In genomic region chr5:122403965-122404364, GRCh38 we compare ENCODE assay signal across 29 cellular contexts.
DNase-seq lines count a peak whose midpoint lies in the region; ATAC-seq, FAIRE-seq and TF ChIP-seq lines count a peak whose summit lies in the region.
"Had no signal": no experiment of that assay in that cellular context is flagged by ENCODE, and none has a peak within 500 bp of the region (broad histone marks: within the 10 kb centered on the region; RNA-seq: fewer than 3 reads in every experiment).

No MANE protein-coding gene starts in this region.

- WGBS in heart right ventricle, 2 donors = 88 to 89% methylated on average over 6 of the region's 6 CpGs

- no peaks in the 10 kb centered on the region for H3K27me3 ChIP-seq in heart right ventricle
- H3K27me3 ChIP-seq: breast epithelium, transverse colon had no signal

- ATAC-seq in heart right ventricle = no peak
- ATAC-seq: activated naive CD4-positive, alpha-beta T cell treated with anti-CD3 and anti-CD28 coated beads, Interleukin-2, amount 50 U/mL, for 72 hours; CD8-positive, alpha-beta T cell; psoas muscle; stimulated activated effector memory CD8-positive, alpha-beta T cell treated with anti-CD3 and anti-CD28 coated beads, Interleukin-12 subunit alpha, Interleukin-12 subunit beta, amount 100 ng/mL, for 72 hours had no signal

- no peak overlapping the region for H3K4me3 ChIP-seq in heart right ventricle
- H3K4me3 ChIP-seq: breast epithelium, psoas muscle, SK-N-MC, transverse colon had no signal

- H3K4me3 Mint-ChIP-seq in brain (peak overlapping the region in 3 of 5 experiments; percentile 28 to 75 (median 70)), CD14-positive monocyte (no peak overlapping the region)
- H3K4me3 Mint-ChIP-seq: activated B cell treated with CpG ODN at 0.5 μM for 24 hours; B cell; CD8-positive, alpha-beta T cell; naive B cell; stimulated activated effector memory CD8-positive, alpha-beta T cell treated with anti-CD3 and anti-CD28 coated beads, Interleukin-12 subunit alpha, Interleukin-12 subunit beta, amount 100 ng/mL, for 72 hours had no signal

- H3K27me3 Mint-ChIP-seq in brain (no peaks in the 10 kb centered on the region), CD14-positive monocyte (ENCODE audit: low read depth in 3 of 3) (peaks cover 0 to 8% (median 3%) of the 10 kb centered on the region in 3 donors)

- FAIRE-seq in GM12891 (lab: Jason Lieb, UNC) = no peak
- FAIRE-seq: kidney had no signal

- H3K4me1 ChIP-seq in heart right ventricle = no peaks in the 10 kb centered on the region
- H3K4me1 ChIP-seq: breast epithelium, psoas muscle, transverse colon had no signal

- H3K36me3 Mint-ChIP-seq in brain = peaks cover 36% of the 10 kb centered on the region
- no peaks in the 10 kb centered on the region for H3K36me3 Mint-ChIP-seq in CD14-positive monocyte
- H3K36me3 Mint-ChIP-seq: activated naive CD4-positive, alpha-beta T cell treated with anti-CD3 and anti-CD28 coated beads, Interleukin-2, amount 50 U/mL, for 72 hours; CD8-positive, alpha-beta T cell; naive B cell; stimulated activated effector memory CD8-positive, alpha-beta T cell treated with anti-CD3 and anti-CD28 coated beads, Interleukin-12 subunit alpha, Interleukin-12 subunit beta, amount 100 ng/mL, for 72 hours had no signal

- TF ChIP-seq CTCF in brain (conservative IDR thresholded peaks at IDR 0.05) = no peak
- no peak for TF ChIP-seq CTCF in heart right ventricle (IDR thresholded peaks at IDR 0.05)
- no peak for TF ChIP-seq CTCF in CD14-positive monocyte (IDR thresholded peaks at IDR 0.05)

- H3K9me3 ChIP-seq in heart right ventricle = no peaks in the 10 kb centered on the region
- H3K9me3 ChIP-seq: breast epithelium, psoas muscle, transverse colon had no signal

- H3K9me3 Mint-ChIP-seq in brain (no peaks in the 10 kb centered on the region), CD14-positive monocyte (peaks cover 0 to 3% (median 0%) of the 10 kb centered on the region in 7 donors)
- H3K9me3 Mint-ChIP-seq: activated B cell treated with CpG ODN at 0.5 μM for 24 hours; CD8-positive, alpha-beta T cell had no signal

- H3K27ac Mint-ChIP-seq in brain (peak overlapping the region; percentile 4 to 95 (median 79)), CD14-positive monocyte (no peak overlapping the region)
- H3K27ac Mint-ChIP-seq: activated B cell treated with CpG ODN at 0.5 μM for 24 hours; activated naive CD4-positive, alpha-beta T cell treated with anti-CD3 and anti-CD28 coated beads, Interleukin-2, amount 50 U/mL, for 72 hours; B cell; CD8-positive, alpha-beta T cell; naive B cell; stimulated activated effector memory CD8-positive, alpha-beta T cell treated with anti-CD3 and anti-CD28 coated beads, Interleukin-12 subunit alpha, Interleukin-12 subunit beta, amount 100 ng/mL, for 72 hours had no signal

- TF ChIP-seq POLR2A in GM12891 (IDR thresholded peaks at IDR 0.05; ENCODE audit: low read depth, low read length) = no peak

- intact Hi-C loops in heart right ventricle (cut with DNase I) (loop anchor here in 1 of 10 donors (10.0 kb wide), 1 partner anchor 119 kb away; no protein-coding TSS in a partner anchor), CD14-positive monocyte (cut with micrococcal nuclease) (no loop called here)

- DNase-seq in DMS 273 treated with DMSO at 0.1 percent for 48 hours (lab: John Stamatoyannopoulos, UW) (peak; percentile 66), NCI-H2029 (lab: John Stamatoyannopoulos, UW) (peak; percentile 77), left kidney (ENCODE audit: low read depth, low spot score) (peak; percentile 47), GM12891 (ENCODE audit: insufficient read length, low spot score) (no peak), heart right ventricle (no peak), AG08395 (ENCODE audit: low spot score) (no peak), CD14-positive monocyte (ENCODE audit: low spot score) (no peak)
- DNase-seq: activated B cell treated with CpG ODN at 0.5 μM for 24 hours; activated CD4-positive, alpha-beta T cell treated with anti-CD3 and anti-CD28 coated beads, Interleukin-2, amount 50 U/mL, for 1 hour; activated effector memory CD4-positive, alpha-beta T cell treated with Interleukin-2 at 50 U/mL for 16 hours; activated T-cell treated with anti-CD3 and anti-CD28 coated beads, Interleukin-2, amount 50 U/mL, for 1 hour; amygdala; CD8-positive, alpha-beta T cell; kidney; naive B cell; NCI-H1092; NCI-H1930; NCI-H226; occipital lobe; psoas muscle; stimulated activated CD4-positive, alpha-beta T cell treated with anti-CD3 and anti-CD28 coated beads, Interleukin-15, amount 100 ng/mL, for 24 hours; stimulated activated CD4-positive, alpha-beta T cell treated with anti-CD3 and anti-CD28 coated beads, Interleukin-4, amount 100 ng/mL, for 4 hours; transverse colon had no signal

- H3K27ac ChIP-seq in heart right ventricle = no peak overlapping the region
- H3K27ac ChIP-seq: breast epithelium, psoas muscle, SK-N-MC, transverse colon had no signal

- H3K4me1 Mint-ChIP-seq in brain (peaks cover 55% of the 10 kb centered on the region), CD14-positive monocyte (no peaks in the 10 kb centered on the region)
- H3K4me1 Mint-ChIP-seq: activated B cell treated with CpG ODN at 0.5 μM for 24 hours; B cell; naive B cell; stimulated activated effector memory CD8-positive, alpha-beta T cell treated with anti-CD3 and anti-CD28 coated beads, Interleukin-12 subunit alpha, Interleukin-12 subunit beta, amount 100 ng/mL, for 72 hours had no signal

- H3K36me3 ChIP-seq in heart right ventricle = no peaks in the 10 kb centered on the region
- H3K36me3 ChIP-seq: breast epithelium, transverse colon had no signal

TF ChIP-seq in GM12891, 5 proteins besides CTCF, POLR2A, EP300 and RAD21:
- TF ChIP-seq PAX5 (IDR thresholded peaks at IDR 0.05; ENCODE audit: insufficient read depth, low read length, severe bottlenecking) (no peak), TAF1 (IDR thresholded peaks at IDR 0.05; ENCODE audit: low read depth, low read length) (no peak), SPI1 (IDR thresholded peaks at IDR 0.05; ENCODE audit: low read depth, low read length) (no peak), POLR2AphosphoS5 (IDR thresholded peaks at IDR 0.05; ENCODE audit: low read depth, low read length) (no peak), POU2F2 (IDR thresholded peaks at IDR 0.05; ENCODE audit: low read depth, low read length) (no peak)

Comparison
In these comparisons a context has a peak if more than half of its experiments do, and no peak if none do; other contexts are left out.
1. DNase-seq: peak in DMS 273 treated with DMSO at 0.1 percent for 48 hours (single experiment), NCI-H2029 (single experiment) and left kidney (single experiment); none in GM12891 (single experiment), heart right ventricle (0 of 2), AG08395 (single experiment) and CD14-positive monocyte (single experiment).
2. H3K27ac Mint-ChIP-seq: peak in brain (5 of 5); none in CD14-positive monocyte (0 of 7).
3. H3K4me3 Mint-ChIP-seq: peak in brain (3 of 5); none in CD14-positive monocyte (0 of 2).